In genomic region chr21:45870851-45871615, GRCh38 we compare ENCODE assay signal across 20 cellular contexts.
DNase-seq lines count a peak whose midpoint lies in the region; ATAC-seq and TF ChIP-seq lines count a peak whose summit lies in the region.
"Had no signal": no experiment of that assay in that cellular context is flagged by ENCODE, and none has a peak within 500 bp of the region (broad histone marks: within the 10 kb centered on the region; RNA-seq: fewer than 3 reads in every experiment).

No MANE protein-coding gene starts in this region.

- DNase-seq in SK-N-SH (no peak), AG04450 (ENCODE audit: low read depth, low spot score) (no peak), endodermal cell (peak; percentile 32), posterior vena cava (ENCODE audit: low spot score) (peak; percentile 62), NCI-H510A (lab: John Stamatoyannopoulos, UW) (no peak), HCEC 1CT (no peak)
- DNase-seq: COR-L47, DMS153, EL, GOT3, Kasumi-1, NCI-H1105 treated with DMSO at 0.1 percent for 48 hours, NCI-H187 treated with DMSO at 0.1 percent for 48 hours, NCI-H446 treated with DMSO at 0.1 percent for 48 hours, NCI-H82, Right ventricle myocardium superior had no signal

- WGBS in SK-N-SH (ENCODE audit: low lambda C conversion rate), result 100% methylated on average over 1 of the region's 17 CpGs
- WGBS in endodermal cell (ENCODE audit: insufficient coverage in 1 of 2, insufficient read length in 1 of 2), 2 experiments, result 87 to 90% methylated on average over 3 to 17 of the region's 17 CpGs

- H3K27ac Mint-ChIP-seq in endodermal cell, result no peak overlapping the region

- CTCF ChIA-PET in SK-N-SH (lab: Yijun Ruan, JAX) (interaction anchor here (1.1 to 3.2 kb wide), 4 partner anchors 9 to 102 kb away, joined by 3 to 23 read pairs (median 6); no protein-coding TSS in a partner anchor), AG04450 (lab: Charles Lee) (no interaction called here)

- no peaks in the 10 kb centered on the region for H3K9me3 ChIP-seq in SK-N-SH
- peaks cover 39% of the 10 kb centered on the region for H3K9me3 ChIP-seq in AG04450 (ENCODE audit: control insufficient read depth, insufficient read depth, low read length)
- no peaks in the 10 kb centered on the region for H3K9me3 ChIP-seq in endodermal cell (ENCODE audit: control insufficient read depth, low read length)

- TF ChIP-seq RAD21 in SK-N-SH (IDR thresholded peaks at IDR 0.05; ENCODE audit: low read length), result no peak

- no peak overlapping the region for H3K4me3 ChIP-seq in SK-N-SH (ENCODE audit: low read depth in 2 of 2, low read length in 1 of 2)
- no peak overlapping the region for H3K4me3 ChIP-seq in AG04450 (ENCODE audit: low read depth, low read length)
- H3K4me3 ChIP-seq in endodermal cell (ENCODE audit: low read length), result no peak overlapping the region

- no peak overlapping the region for H2AFZ ChIP-seq in SK-N-SH (ENCODE audit: low read depth)

- H3K4me2 ChIP-seq in SK-N-SH, result peak overlapping the region; percentile 40; the same call in 1 of the 2 replicates

- no peak overlapping the region for H3K27ac ChIP-seq in SK-N-SH (ENCODE audit: low read depth in 2 of 2, low read length in 1 of 2)
- H3K27ac ChIP-seq in AG04450 (ENCODE audit: low read depth, low read length), result peak overlapping the region; percentile 11
- no peak overlapping the region for H3K27ac ChIP-seq in endodermal cell (ENCODE audit: low read depth, low read length)
- H3K27ac ChIP-seq: 22Rv1 had no signal

- H3K27me3 Mint-ChIP-seq in endodermal cell (ENCODE audit: insufficient read depth), result no peaks in the 10 kb centered on the region

- no peaks in the 10 kb centered on the region for H4K20me1 ChIP-seq in SK-N-SH (ENCODE audit: insufficient read depth)

- intact Hi-C loops in posterior vena cava (cut with DNase I), result no loop called here

- H3K9me2 ChIP-seq in SK-N-SH, result no peaks in the 10 kb centered on the region

- TF ChIP-seq CTCF in SK-N-SH (IDR thresholded peaks at IDR 0.05) (no peak), AG04450 (IDR thresholded peaks at IDR 0.05; ENCODE audit: low read depth, low read length) (no peak), endodermal cell (conservative IDR thresholded peaks at IDR 0.05) (no peak)

- H3K79me2 ChIP-seq in SK-N-SH (ENCODE audit: insufficient read depth), result no peaks in the 10 kb centered on the region

- no peak for TF ChIP-seq EP300 in SK-N-SH (IDR thresholded peaks at IDR 0.05; ENCODE audit: borderline replicate concordance in 1 of 2, low read depth in 1 of 2, low read length in 1 of 2)

- no peaks in the 10 kb centered on the region for H3K36me3 Mint-ChIP-seq in endodermal cell (ENCODE audit: low read depth)
- H3K36me3 Mint-ChIP-seq: CD14-positive monocyte had no signal

- POLR2A ChIA-PET in SK-N-SH (lab: Yijun Ruan, JAX) (no interaction called here), AG04450 (lab: Yijun Ruan, JAX) (no interaction called here)

- H3K27me3 ChIP-seq in SK-N-SH (ENCODE audit: insufficient read depth) (no peaks in the 10 kb centered on the region), AG04450 (ENCODE audit: control insufficient read depth, insufficient read depth, low read length) (no peaks in the 10 kb centered on the region), endodermal cell (ENCODE audit: control insufficient read depth, insufficient read depth, low read length, poor library complexity, severe bottlenecking) (no peaks in the 10 kb centered on the region)

- H3K4me3 Mint-ChIP-seq in endodermal cell, result no peak overlapping the region
- H3K4me3 Mint-ChIP-seq: CD14-positive monocyte had no signal

- no peak overlapping the region for H3K9ac ChIP-seq in SK-N-SH
- H3K9ac ChIP-seq in endodermal cell (ENCODE audit: extremely low read depth, low read length, poor library complexity, severe bottlenecking), result no peak overlapping the region

- H3K9me3 Mint-ChIP-seq in endodermal cell, result no peaks in the 10 kb centered on the region

- H3K36me3 ChIP-seq in SK-N-SH (replicated peaks in 1 of 2; ENCODE audit: control insufficient read depth in 1 of 2, insufficient read depth in 2 of 2, low read length in 1 of 2) (no peaks in the 10 kb centered on the region), endodermal cell (ENCODE audit: control insufficient read depth, insufficient read depth, low read length) (no peaks in the 10 kb centered on the region)

- ATAC-seq in SK-N-SH treated with all-trans-retinoic acid at 6 μM for 48 hours (no peak), HG02885 (IDR thresholded peaks at IDR 0.05; ENCODE audit: poor library complexity, unreplicated experiment) (no peak)

- H3K4me1 ChIP-seq in SK-N-SH (ENCODE audit: control insufficient read depth in 1 of 2, insufficient read depth in 2 of 2, low read depth in 1 of 2, low read length in 1 of 2) (peaks cover 22 to 32% of the 10 kb centered on the region in 2 experiments; a peak in 3 of 4 replicates), endodermal cell (ENCODE audit: control insufficient read depth, insufficient read depth, low read length) (no peaks in the 10 kb centered on the region)

- peaks cover 21% of the 10 kb centered on the region for H3F3A ChIP-seq in SK-N-SH (replicated peaks; ENCODE audit: insufficient read depth)

- H3K4me1 Mint-ChIP-seq in endodermal cell, result no peaks in the 10 kb centered on the region
- H3K4me1 Mint-ChIP-seq: CD14-positive monocyte had no signal

TF ChIP-seq in SK-N-SH, 30 proteins besides CTCF, POLR2A, EP300 and RAD21:
- TF ChIP-seq FOXJ3 (CRISPR knock-in tag; IDR thresholded peaks at IDR 0.05), result no peak

TF ChIP-seq in SK-N-SH treated with all-trans-retinoic acid at 6 μM for 48 hours, 23 proteins besides CTCF, POLR2A, EP300 and RAD21:
- no peak for TF ChIP-seq ZNF70 (CRISPR knock-in tag; IDR thresholded peaks at IDR 0.05)
- TF ChIP-seq RARB (CRISPR knock-in tag; IDR thresholded peaks at IDR 0.05), result no peak
- no peak for TF ChIP-seq POU6F1 (CRISPR knock-in tag; IDR thresholded peaks at IDR 0.05; ENCODE audit: borderline replicate concordance, low read depth)
- TF ChIP-seq OSR1 (CRISPR knock-in tag; IDR thresholded peaks at IDR 0.05), result no peak
- TF ChIP-seq SNAI2 (CRISPR knock-in tag; IDR thresholded peaks at IDR 0.05), result no peak
- no peak for TF ChIP-seq PPARA (CRISPR knock-in tag; IDR thresholded peaks at IDR 0.05; ENCODE audit: borderline replicate concordance)
- no peak for TF ChIP-seq ISL1 (CRISPR knock-in tag; IDR thresholded peaks at IDR 0.05)
- no peak for TF ChIP-seq ZC3H10 (CRISPR knock-in tag; IDR thresholded peaks at IDR 0.05)
- TF ChIP-seq CSDC2 (CRISPR knock-in tag; IDR thresholded peaks at IDR 0.05), result no peak
- no peak for TF ChIP-seq TOX (CRISPR knock-in tag; IDR thresholded peaks at IDR 0.05; ENCODE audit: borderline replicate concordance)
- TF ChIP-seq, protein P1, sequence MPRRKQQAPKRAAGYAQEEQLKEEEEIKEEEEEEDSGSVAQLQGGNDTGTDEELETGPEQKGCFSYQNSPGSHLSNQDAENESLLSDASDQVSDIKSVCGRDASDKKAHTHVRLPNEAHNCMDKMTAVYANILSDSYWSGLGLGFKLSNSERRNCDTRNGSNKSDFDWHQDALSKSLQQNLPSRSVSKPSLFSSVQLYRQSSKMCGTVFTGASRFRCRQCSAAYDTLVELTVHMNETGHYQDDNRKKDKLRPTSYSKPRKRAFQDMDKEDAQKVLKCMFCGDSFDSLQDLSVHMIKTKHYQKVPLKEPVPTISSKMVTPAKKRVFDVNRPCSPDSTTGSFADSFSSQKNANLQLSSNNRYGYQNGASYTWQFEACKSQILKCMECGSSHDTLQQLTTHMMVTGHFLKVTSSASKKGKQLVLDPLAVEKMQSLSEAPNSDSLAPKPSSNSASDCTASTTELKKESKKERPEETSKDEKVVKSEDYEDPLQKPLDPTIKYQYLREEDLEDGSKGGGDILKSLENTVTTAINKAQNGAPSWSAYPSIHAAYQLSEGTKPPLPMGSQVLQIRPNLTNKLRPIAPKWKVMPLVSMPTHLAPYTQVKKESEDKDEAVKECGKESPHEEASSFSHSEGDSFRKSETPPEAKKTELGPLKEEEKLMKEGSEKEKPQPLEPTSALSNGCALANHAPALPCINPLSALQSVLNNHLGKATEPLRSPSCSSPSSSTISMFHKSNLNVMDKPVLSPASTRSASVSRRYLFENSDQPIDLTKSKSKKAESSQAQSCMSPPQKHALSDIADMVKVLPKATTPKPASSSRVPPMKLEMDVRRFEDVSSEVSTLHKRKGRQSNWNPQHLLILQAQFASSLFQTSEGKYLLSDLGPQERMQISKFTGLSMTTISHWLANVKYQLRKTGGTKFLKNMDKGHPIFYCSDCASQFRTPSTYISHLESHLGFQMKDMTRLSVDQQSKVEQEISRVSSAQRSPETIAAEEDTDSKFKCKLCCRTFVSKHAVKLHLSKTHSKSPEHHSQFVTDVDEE (CRISPR knock-in tag; IDR thresholded peaks at IDR 0.05), result no peak
- TF ChIP-seq BACH2 (CRISPR knock-in tag; IDR thresholded peaks at IDR 0.05; ENCODE audit: borderline replicate concordance), result no peak
- TF ChIP-seq ZNF565 (CRISPR knock-in tag; conservative IDR thresholded peaks at IDR 0.05; ENCODE audit: low read depth), result no peak
- TF ChIP-seq ZFP30 (CRISPR knock-in tag; IDR thresholded peaks at IDR 0.05), result no peak
- no peak for TF ChIP-seq ESRRG (CRISPR knock-in tag; IDR thresholded peaks at IDR 0.05)
- TF ChIP-seq ARNTL (CRISPR knock-in tag; IDR thresholded peaks at IDR 0.05; ENCODE audit: borderline replicate concordance, low read depth), result no peak
- no peak for TF ChIP-seq ZNF8 (CRISPR knock-in tag; IDR thresholded peaks at IDR 0.05)

Comparison
In these comparisons a context has a peak if more than half of its experiments do, and no peak if none do; other contexts are left out.
1. DNase-seq: peak in endodermal cell (single experiment) and posterior vena cava (single experiment); none in SK-N-SH (single experiment), AG04450 (single experiment), NCI-H510A (single experiment) and HCEC 1CT (single experiment).